Comparison of ENCODE assay signal across 14 cellular contexts in the genomic region with DNA sequence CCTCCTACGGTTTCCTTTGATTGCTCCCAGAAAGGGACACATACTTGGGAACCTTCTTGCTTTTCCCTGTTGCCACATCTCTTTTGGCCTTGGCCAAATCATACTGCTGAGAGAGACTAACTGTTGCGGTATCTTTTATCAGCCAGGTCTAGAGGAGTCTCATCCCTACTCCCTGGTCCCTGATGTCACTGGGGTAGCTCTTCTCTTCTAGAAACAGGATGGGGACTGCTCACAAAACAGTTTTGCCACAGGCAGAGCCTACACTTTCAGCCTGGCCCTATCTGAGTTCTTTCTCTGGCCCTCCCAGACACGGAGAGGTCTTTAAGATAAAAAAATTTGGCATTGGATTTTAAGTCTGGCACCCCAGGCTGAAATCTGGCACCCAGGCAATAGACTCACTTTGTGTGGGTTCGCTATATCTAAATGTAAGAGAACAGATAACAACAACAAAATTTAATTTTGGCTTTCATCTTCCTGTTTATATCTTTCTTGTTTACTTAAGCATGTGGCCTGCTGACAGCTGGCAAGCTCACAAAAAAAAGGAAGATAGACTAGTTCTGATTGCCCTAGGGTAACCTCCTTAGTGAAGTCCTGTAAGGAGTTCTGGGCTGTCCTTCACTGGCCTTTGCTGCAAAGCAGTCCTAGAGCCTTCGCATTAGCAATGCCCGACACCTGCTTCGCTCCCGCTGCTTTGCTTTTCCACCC.
A peak's percentile ranks its signal among the peaks of the same experiment; 100 is the strongest.
DNase-seq lines count a peak whose midpoint lies in the region; ATAC-seq, FAIRE-seq and TF ChIP-seq lines count a peak whose summit lies in the region.
"Had no signal": no experiment of that assay in that cellular context is flagged by ENCODE, and none has a peak within 500 bp of the region (broad histone marks: within the 10 kb centered on the region; RNA-seq: fewer than 3 reads in every experiment).

No MANE protein-coding gene starts in this region.

- in situ Hi-C loops in K562 (cut with MboI) = no loop called here
- in situ Hi-C loops in transverse colon (cut with MboI; ENCODE audit: low pct_ligation_motif_present in 1 of 4, low pct_unique_long_range_greater_than_20kb in 1 of 4, low sequenced_read_pairs in 3 of 4) = no loop called here

- no peak overlapping the region for H4K8ac ChIP-seq in mesendoderm (ENCODE audit: low read depth, low read length)

- POLR2A ChIA-PET in K562 (lab: Yijun Ruan, JAX) (interaction anchor here (0.6 to 1.1 kb wide), 2 partner anchors 17 to 1930 kb away, joined by 3 read pairs; no protein-coding TSS in a partner anchor), RWPE1 (lab: Yijun Ruan, JAX; ENCODE audit: low non-redundant PET) (no interaction called here)

- H3K9ac ChIP-seq in K562 (ENCODE audit: insufficient read depth in 1 of 2, low read depth in 2 of 2, low read length in 2 of 2) (no peak overlapping the region), mesendoderm (ENCODE audit: low read length) (no peak overlapping the region)

- no peak overlapping the region for H3K23ac ChIP-seq in mesendoderm (ENCODE audit: low read length)

- no peak overlapping the region for H3K27ac ChIP-seq in K562 (ENCODE audit: extremely low read depth, low read depth, low read length)
- H3K27ac ChIP-seq in mesendoderm (ENCODE audit: low read depth, low read length) = peak overlapping the region; percentile 61
- H3K27ac ChIP-seq in transverse colon = peak overlapping the region; percentile 53 to 71 (median 64)
- H3K27ac ChIP-seq in RWPE1 = no peak overlapping the region

- TF ChIP-seq POLR2A in K562 (conservative IDR thresholded peaks at IDR 0.05) (no peak), transverse colon (IDR thresholded peaks at IDR 0.05) (no peak)

- H3K4me3 ChIP-seq in K562 = no peak overlapping the region
- no peak overlapping the region for H3K4me3 ChIP-seq in mesendoderm (ENCODE audit: low read length)
- H3K4me3 ChIP-seq in transverse colon = no peak overlapping the region

- no peak overlapping the region for H4K5ac ChIP-seq in mesendoderm (ENCODE audit: low read length)

- no peaks in the 10 kb centered on the region for H3K9me1 ChIP-seq in K562 (ENCODE audit: control insufficient read depth, insufficient read depth, low read length)

- H4K20me1 ChIP-seq in K562 (replicated peaks; ENCODE audit: control insufficient read depth, insufficient read depth, low read length) = no peaks in the 10 kb centered on the region

- WGBS in K562 (ENCODE audit: insufficient coverage, low coverage, missing lambda C conversion rate) = 2% methylated on average over 8 of the region's 8 CpGs
- no CpG with 5 or more reads among the region's 8 CpGs for WGBS in mesendoderm (ENCODE audit: extremely low coverage, insufficient coverage, low lambda C conversion rate)
- 35 to 40% methylated on average over 8 of the region's 8 CpGs for WGBS in transverse colon (ENCODE audit: low coverage in 1 of 2), 2 donors

- no peak overlapping the region for H3K4ac ChIP-seq in mesendoderm (ENCODE audit: low read depth, low read length)

- ATAC-seq in K562 (no peak), HG03045 (IDR thresholded peaks at IDR 0.05; ENCODE audit: unreplicated experiment) (no peak)

- CTCF ChIA-PET in K562 (lab: Yijun Ruan, JAX; ENCODE audit: low intra/inter-chr PET ratio) (no interaction called here), RWPE1 (lab: Yijun Ruan, JAX) (no interaction called here)

- H2BK15ac ChIP-seq in mesendoderm (replicated peaks; ENCODE audit: low read depth) = no peak overlapping the region

- H3K79me2 ChIP-seq in K562 (ENCODE audit: control insufficient read depth, insufficient read depth, low read length) = no peaks in the 10 kb centered on the region
- no peaks in the 10 kb centered on the region for H3K79me2 ChIP-seq in mesendoderm (ENCODE audit: control insufficient read depth, insufficient read depth, low read length)

- H3K36me3 ChIP-seq in K562 (ENCODE audit: control insufficient read depth, insufficient read depth, low read length) (no peaks in the 10 kb centered on the region), mesendoderm (ENCODE audit: control insufficient read depth, insufficient read depth, low read length) (no peaks in the 10 kb centered on the region), transverse colon (no peaks in the 10 kb centered on the region)

- H3K4me1 ChIP-seq in K562 (replicated peaks in 1 of 2; ENCODE audit: control insufficient read depth in 2 of 2, insufficient read depth in 2 of 2, low read length in 2 of 2) (no peaks in the 10 kb centered on the region; a peak in 2 of 5 replicates), mesendoderm (ENCODE audit: control insufficient read depth, low read depth, low read length) (no peaks in the 10 kb centered on the region), transverse colon (peaks cover 0 to 47% (median 17%) of the 10 kb centered on the region in 4 donors)

- H2AK5ac ChIP-seq in mesendoderm (ENCODE audit: low read length) = no peak overlapping the region

- H3K27me3 ChIP-seq in K562 (ENCODE audit: control insufficient read depth in 2 of 2, insufficient read depth in 2 of 2, low read length in 2 of 2) (peaks cover 23 to 29% of the 10 kb centered on the region in 2 experiments), mesendoderm (ENCODE audit: insufficient read depth, low read length, poor library complexity) (no peaks in the 10 kb centered on the region), transverse colon (no peaks in the 10 kb centered on the region)

- no peak for TF ChIP-seq RAD21 in K562 (CRISPR knock-in tag; conservative IDR thresholded peaks at IDR 0.05 in 1 of 2, IDR thresholded peaks at IDR 0.05 in 1 of 2)

- no peak overlapping the region for H3K18ac ChIP-seq in mesendoderm (ENCODE audit: low read length)

- no peak overlapping the region for H2BK5ac ChIP-seq in mesendoderm (ENCODE audit: low read length)

- H3K56ac ChIP-seq in mesendoderm (ENCODE audit: low read length) = no peak overlapping the region

- no peak overlapping the region for H2BK120ac ChIP-seq in mesendoderm (ENCODE audit: low read depth, low read length)

- DNase-seq in NCI-H748 (lab: John Stamatoyannopoulos, UW; ENCODE audit: unreplicated experiment) (peak; percentile 48), NCI-H748 treated with DMSO at 0.1 percent for 48 hours (lab: John Stamatoyannopoulos, UW) (no peak), K562 (ENCODE audit: extremely low read depth in 1 of 4, low spot score in 3 of 4) (no peak), mesendoderm (peak; percentile 79), transverse colon (peak; percentile 39), Kasumi-1 (lab: John Stamatoyannopoulos, UW) (no peak), RWPE1 (ENCODE audit: low spot score) (no peak)
- DNase-seq: activated CD4-positive, alpha-beta T cell treated with anti-CD3 and anti-CD28 coated beads, Interleukin-2, amount 50 U/mL, for 4 hours; activated naive CD8-positive, alpha-beta T cell treated with anti-CD3 and anti-CD28 coated beads for 36 hours; dorsolateral prefrontal cortex; glutamatergic neuron had no signal

- H3K9me3 ChIP-seq in K562 (replicated peaks; ENCODE audit: control insufficient read depth, insufficient read depth, low read depth, low read length) = no peaks in the 10 kb centered on the region
- no peaks in the 10 kb centered on the region for H3K9me3 ChIP-seq in transverse colon

- TF ChIP-seq EP300 in K562 (IDR thresholded peaks at IDR 0.05; ENCODE audit: low read length) (no peak), transverse colon (IDR thresholded peaks at IDR 0.05; ENCODE audit: low read depth) (no peak)

- intact Hi-C loops in K562 (cut with micrococcal nuclease) (no loop called here), transverse colon (cut with DNase I; ENCODE audit: low total_unique reads) (no loop called here)

- no peak overlapping the region for H3K4me2 ChIP-seq in K562 (ENCODE audit: insufficient read depth, low read length)
- H3K4me2 ChIP-seq in mesendoderm (ENCODE audit: low read length) = no peak overlapping the region

- BruUV-seq in K562 (replicated peaks; lab: Mats Ljungman, UMichigan) = no TSS peak

- FAIRE-seq in K562 (lab: Jason Lieb, UNC) = no peak
- FAIRE-seq: G401.6, HTR-8/SVneo had no signal

- TF ChIP-seq CTCF in K562 (IDR thresholded peaks at IDR 0.05 in 2 of 3, conservative IDR thresholded peaks at IDR 0.05 in 1 of 3; ENCODE audit: insufficient read depth in 2 of 3, low read depth in 1 of 3, low read length in 3 of 3) (no peak), transverse colon (IDR thresholded peaks at IDR 0.05) (no peak), RWPE1 (conservative IDR thresholded peaks at IDR 0.05; ENCODE audit: low read depth) (no peak)

- no peak overlapping the region for H2AFZ ChIP-seq in K562 (ENCODE audit: low read depth, low read length)

- no peaks in the 10 kb centered on the region for H3K79me1 ChIP-seq in mesendoderm (ENCODE audit: low read length)

TF ChIP-seq in K562, 482 proteins besides CTCF, POLR2A, EP300 and RAD21 (continues in another document):
- no peak for TF ChIP-seq KLF6 (CRISPR knock-in tag; IDR thresholded peaks at IDR 0.05; ENCODE audit: borderline replicate concordance)
- TF ChIP-seq MEIS2 (IDR thresholded peaks at IDR 0.05; ENCODE audit: partially characterized antibody) = peak; percentile 18
- no peak for TF ChIP-seq ZNF57 (CRISPR knock-in tag; IDR thresholded peaks at IDR 0.05)
- TF ChIP-seq ZNF24 (IDR thresholded peaks at IDR 0.05) = no peak
- TF ChIP-seq ZNF324 (CRISPR knock-in tag; IDR thresholded peaks at IDR 0.05) = no peak
- peak in 1 of 2 experiments; percentile 93; a peak in 2 of 4 replicates for TF ChIP-seq FOXA3 (CRISPR knock-in tag; conservative IDR thresholded peaks at IDR 0.05 in 1 of 2, IDR thresholded peaks at IDR 0.05 in 1 of 2)
- TF ChIP-seq, protein P1, sequence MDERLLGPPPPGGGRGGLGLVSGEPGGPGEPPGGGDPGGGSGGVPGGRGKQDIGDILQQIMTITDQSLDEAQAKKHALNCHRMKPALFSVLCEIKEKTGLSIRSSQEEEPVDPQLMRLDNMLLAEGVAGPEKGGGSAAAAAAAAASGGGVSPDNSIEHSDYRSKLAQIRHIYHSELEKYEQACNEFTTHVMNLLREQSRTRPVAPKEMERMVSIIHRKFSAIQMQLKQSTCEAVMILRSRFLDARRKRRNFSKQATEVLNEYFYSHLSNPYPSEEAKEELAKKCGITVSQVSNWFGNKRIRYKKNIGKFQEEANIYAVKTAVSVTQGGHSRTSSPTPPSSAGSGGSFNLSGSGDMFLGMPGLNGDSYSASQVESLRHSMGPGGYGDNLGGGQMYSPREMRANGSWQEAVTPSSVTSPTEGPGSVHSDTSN (CRISPR knock-in tag; IDR thresholded peaks at IDR 0.05; ENCODE audit: low read depth) = no peak
- TF ChIP-seq, protein P1 (tag; conservative IDR thresholded peaks at IDR 0.05; ENCODE audit: low read depth) = peak; percentile 43; the same call in 1 of the 2 replicates

Comparison
In these comparisons a context has a peak if more than half of its experiments do, and no peak if none do; other contexts are left out.
1. DNase-seq: peak in NCI-H748 (single experiment), mesendoderm (single experiment) and transverse colon (single experiment); none in NCI-H748 treated with DMSO at 0.1 percent for 48 hours (single experiment), K562 (0 of 4), Kasumi-1 (0 of 2) and RWPE1 (single experiment).
2. H3K27ac ChIP-seq: peak in mesendoderm (single experiment) and transverse colon (4 of 4); none in K562 (single experiment) and RWPE1 (single experiment).